In the genomic region with DNA sequence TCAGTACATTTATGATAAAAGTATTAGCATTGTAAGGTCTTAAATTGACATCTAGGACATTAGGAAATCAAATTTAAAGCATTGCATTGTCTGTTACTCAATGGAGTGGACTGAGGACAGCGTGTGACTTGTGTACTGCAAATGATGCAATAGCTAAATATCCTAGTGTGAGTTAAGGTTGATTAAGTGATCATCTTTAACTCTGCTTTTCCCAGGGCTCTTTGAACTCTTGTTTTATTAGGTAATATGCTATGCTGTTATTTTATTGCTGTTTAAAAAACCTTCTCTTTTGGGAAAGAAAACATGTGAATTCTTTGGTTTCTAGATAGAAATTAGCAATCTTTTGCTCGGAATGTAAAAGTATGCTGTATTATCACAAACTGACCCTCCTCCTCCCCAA, we compare ENCODE assay signal across 13 cellular contexts. TPM values are rescaled to one million over a fixed set of nuclear protein-coding genes. Genes with fewer than 3 reads are reported as not detected.
A peak's percentile ranks its signal among the peaks of the same experiment; 100 is the strongest.
DNase-seq lines count a peak whose midpoint lies in the region; ATAC-seq, FAIRE-seq and TF ChIP-seq lines count a peak whose summit lies in the region.
"Had no signal": no experiment of that assay in that cellular context is flagged by ENCODE, and none has a peak within 500 bp of the region (broad histone marks: within the 10 kb centered on the region; RNA-seq: fewer than 3 reads in every experiment).

No MANE protein-coding gene starts in this region.

- intact Hi-C loops in right cardiac atrium (cut with DNase I) = no loop called here
- intact Hi-C loops in mucosa of descending colon (cut with DNase I, micrococcal nuclease) = no loop called here
- intact Hi-C loops in CD14-positive monocyte (cut with micrococcal nuclease) = no loop called here

- peaks cover 92% of the 10 kb centered on the region for H3K4me1 Mint-ChIP-seq in brain
- H3K4me1 Mint-ChIP-seq in naive thymus-derived CD8-positive, alpha-beta T cell = peaks cover 0 to 3% (median 0%) of the 10 kb centered on the region in 4 donors
- H3K4me1 Mint-ChIP-seq in CD14-positive monocyte = peaks cover 11% of the 10 kb centered on the region
- H3K4me1 Mint-ChIP-seq: activated CD4-positive, alpha-beta memory T cell treated with anti-CD3 and anti-CD28 coated beads, Interleukin-2, amount 10 ng/mL, durations not matched to agents 7 days and 5 days had no signal

- H3K36me3 Mint-ChIP-seq in brain (peaks cover under 1% of the 10 kb centered on the region), CD14-positive monocyte (no peaks in the 10 kb centered on the region)
- peaks cover 0 to 1% (median 0%) of the 10 kb centered on the region in 3 donors for H3K36me3 Mint-ChIP-seq in naive thymus-derived CD8-positive, alpha-beta T cell

- H3K36me3 ChIP-seq in Karpas-422 (ENCODE audit: insufficient read depth, low read length) = no peaks in the 10 kb centered on the region
- no peaks in the 10 kb centered on the region for H3K36me3 ChIP-seq in small intestine (ENCODE audit: control insufficient read depth in 2 of 2, insufficient read depth in 2 of 2, low read length in 2 of 2)
- no peaks in the 10 kb centered on the region for H3K36me3 ChIP-seq in mucosa of descending colon (ENCODE audit: low read depth)
- H3K36me3 ChIP-seq: cardiac muscle cell had no signal

- H3K9me3 ChIP-seq in Karpas-422 (ENCODE audit: low read length) = no peaks in the 10 kb centered on the region
- H3K9me3 ChIP-seq in right cardiac atrium (ENCODE audit: control insufficient read depth, low read length) = no peaks in the 10 kb centered on the region
- no peaks in the 10 kb centered on the region for H3K9me3 ChIP-seq in small intestine (ENCODE audit: control insufficient read depth, low read depth)
- H3K9me3 ChIP-seq in mucosa of descending colon = no peaks in the 10 kb centered on the region

- no peaks in the 10 kb centered on the region for H3K9me2 ChIP-seq in Karpas-422 (replicated peaks; ENCODE audit: insufficient read depth, low read length)

- H3K27ac ChIP-seq in Karpas-422 (ENCODE audit: low read length) = peak overlapping the region; percentile 58; the same call in 1 of the 2 replicates
- no peak overlapping the region for H3K27ac ChIP-seq in right cardiac atrium (ENCODE audit: low read length)
- H3K27ac ChIP-seq in small intestine (ENCODE audit: low read depth in 1 of 2, low read length in 1 of 2) = no peak overlapping the region
- H3K27ac ChIP-seq: cardiac muscle cell had no signal

- H3K79me2 ChIP-seq in Karpas-422 (ENCODE audit: low read length) = peaks cover 75% of the 10 kb centered on the region

- H3K4me3 Mint-ChIP-seq in brain (peak overlapping the region; percentile 28 to 75 (median 73)), CD14-positive monocyte (no peak overlapping the region)
- H3K4me3 Mint-ChIP-seq in naive thymus-derived CD8-positive, alpha-beta T cell = no peak overlapping the region
- H3K4me3 Mint-ChIP-seq: activated CD4-positive, alpha-beta memory T cell treated with anti-CD3 and anti-CD28 coated beads, Interleukin-2, amount 10 ng/mL, durations not matched to agents 7 days and 5 days had no signal

- POLR2A ChIA-PET in naive thymus-derived CD8-positive, alpha-beta T cell (lab: Charles Lee) = no interaction called here

- peak overlapping the region; percentile 37 to 72 (median 58) for H3K27ac Mint-ChIP-seq in brain
- H3K27ac Mint-ChIP-seq in naive thymus-derived CD8-positive, alpha-beta T cell = no peak overlapping the region
- H3K27ac Mint-ChIP-seq in CD14-positive monocyte = no peak overlapping the region
- H3K27ac Mint-ChIP-seq: activated CD4-positive, alpha-beta memory T cell treated with anti-CD3 and anti-CD28 coated beads, Interleukin-2, amount 10 ng/mL, durations not matched to agents 7 days and 5 days had no signal

- H3K4me2 ChIP-seq in Karpas-422 (ENCODE audit: low read depth, low read length, poor library complexity, severe bottlenecking) = peak overlapping the region; percentile 56

- H4K20me1 ChIP-seq in Karpas-422 (ENCODE audit: insufficient read depth, low read depth, low read length) = no peaks in the 10 kb centered on the region

- no peak for DNase-seq in Karpas-422
- no peak for DNase-seq in right cardiac atrium
- peak; percentile 60 for DNase-seq in small intestine
- DNase-seq in NCI-H1092 (lab: John Stamatoyannopoulos, UW) = no peak
- DNase-seq in mucosa of descending colon = no peak
- no peak for DNase-seq in naive thymus-derived CD8-positive, alpha-beta T cell
- no peak for DNase-seq in CD14-positive monocyte (ENCODE audit: low spot score)
- DNase-seq: activated CD4-positive, alpha-beta memory T cell treated with anti-CD3 and anti-CD28 coated beads, Interleukin-2, amount 10 ng/mL, durations not matched to agents 7 days and 5 days; DND-41; islet precursor cell; Kasumi-1 had no signal

- H3K4me1 ChIP-seq in Karpas-422 (ENCODE audit: low read length) = peaks cover 63% of the 10 kb centered on the region
- H3K4me1 ChIP-seq in right cardiac atrium (ENCODE audit: control insufficient read depth, insufficient read depth, low read length) = peaks cover 4% of the 10 kb centered on the region
- H3K4me1 ChIP-seq in small intestine (ENCODE audit: control insufficient read depth in 2 of 2, insufficient read depth in 1 of 2, low read depth in 1 of 2, low read length in 1 of 2) = no peaks in the 10 kb centered on the region
- H3K4me1 ChIP-seq in mucosa of descending colon (ENCODE audit: low read depth) = peaks cover 8% of the 10 kb centered on the region

- FAIRE-seq in small intestine (lab: Jason Lieb, UNC) = no peak

- no peak overlapping the region for H2AFZ ChIP-seq in Karpas-422 (ENCODE audit: low read length)

- WGBS in right cardiac atrium = 20% methylated on average over 2 of the region's 2 CpGs
- 56 to 60% (median 59%) methylated on average over 2 of the region's 2 CpGs for WGBS in small intestine, 3 donors

- H3K4me3 ChIP-seq in Karpas-422 (ENCODE audit: low read length) = peak overlapping the region; percentile 35; the same call in 1 of the 2 replicates
- H3K4me3 ChIP-seq in right cardiac atrium (ENCODE audit: low read length) = peak overlapping the region; percentile 76
- H3K4me3 ChIP-seq in small intestine (ENCODE audit: low read depth in 1 of 2, low read length in 2 of 2) = no peak overlapping the region
- H3K4me3 ChIP-seq in mucosa of descending colon = no peak overlapping the region
- H3K4me3 ChIP-seq: cardiac muscle cell had no signal

- no peaks in the 10 kb centered on the region for H3K9me3 Mint-ChIP-seq in brain
- no peaks in the 10 kb centered on the region for H3K9me3 Mint-ChIP-seq in naive thymus-derived CD8-positive, alpha-beta T cell
- no peaks in the 10 kb centered on the region for H3K9me3 Mint-ChIP-seq in CD14-positive monocyte
- H3K9me3 Mint-ChIP-seq: activated CD4-positive, alpha-beta memory T cell treated with anti-CD3 and anti-CD28 coated beads, Interleukin-2, amount 10 ng/mL, durations not matched to agents 7 days and 5 days had no signal

- ATAC-seq in right cardiac atrium = peak; percentile 79
- no peak for ATAC-seq in mucosa of descending colon
- no peak for ATAC-seq in naive thymus-derived CD8-positive, alpha-beta T cell

- TF ChIP-seq CTCF in brain (conservative IDR thresholded peaks at IDR 0.05) (no peak), mucosa of descending colon (IDR thresholded peaks at IDR 0.05) (no peak), CD14-positive monocyte (IDR thresholded peaks at IDR 0.05) (no peak)

- H3K27me3 ChIP-seq in Karpas-422 (ENCODE audit: low read length) = no peaks in the 10 kb centered on the region
- no peaks in the 10 kb centered on the region for H3K27me3 ChIP-seq in right cardiac atrium (ENCODE audit: control insufficient read depth, insufficient read depth)
- H3K27me3 ChIP-seq in small intestine (ENCODE audit: control insufficient read depth in 2 of 2, insufficient read depth in 2 of 2, low read length in 2 of 2) = no peaks in the 10 kb centered on the region
- H3K27me3 ChIP-seq: cardiac muscle cell had no signal

- H3K27me3 Mint-ChIP-seq in brain (no peaks in the 10 kb centered on the region), CD14-positive monocyte (ENCODE audit: low read depth in 3 of 3) (no peaks in the 10 kb centered on the region)
- no peaks in the 10 kb centered on the region for H3K27me3 Mint-ChIP-seq in naive thymus-derived CD8-positive, alpha-beta T cell
- H3K27me3 Mint-ChIP-seq: activated CD4-positive, alpha-beta memory T cell treated with anti-CD3 and anti-CD28 coated beads, Interleukin-2, amount 10 ng/mL, durations not matched to agents 7 days and 5 days had no signal

- H3K9ac ChIP-seq in Karpas-422 (ENCODE audit: low read length) = peak overlapping the region; percentile 50

RNA-seq across cellular contexts. Expression of a gene that starts 38.6 kb away (rescaled TPM):
- 15.8 and 38.3 TPM in 2 replicates for total RNA-seq in Karpas-422 (2014; rRNA removed; shearing (Covaris generic); ENCODE audit: low replicate concordance)
- polyA plus RNA-seq in brain (ENCODE audit: insufficient read depth, low read depth, low replicate concordance) (4.1 TPM), right cardiac atrium (15.9 TPM), small intestine (1 to 10 TPM; 1.6 to 9.7 (median 2.5) TPM), CD14-positive monocyte (1 to 10 TPM; 1.4 to 5.3 TPM)
- total RNA-seq in right cardiac atrium (100 to 1,000 TPM; 108 to 127 (median 113) TPM), mucosa of descending colon (100 to 1,000 TPM in 1 of 3 donors, 10 to 100 TPM in 2; 46.4 to 145 (median 51.1) TPM)
- 1 to 10 TPM; 6.3 to 7.1 TPM for total RNA-seq in naive thymus-derived CD8-positive, alpha-beta T cell
- polyA plus RNA-seq in naive thymus-derived CD8-positive, alpha-beta T cell = 1 to 10 TPM; 7.4 to 7.8 (median 7.6) TPM

Comparison
In these comparisons a context has a peak if more than half of its experiments do, and no peak if none do; other contexts are left out.
1. H3K4me3 ChIP-seq: peak in Karpas-422 (single experiment) and right cardiac atrium (single experiment); none in small intestine (0 of 2) and mucosa of descending colon (single experiment).
2. H3K27ac Mint-ChIP-seq: peak in brain (5 of 5); none in naive thymus-derived CD8-positive, alpha-beta T cell (0 of 10) and CD14-positive monocyte (0 of 7).
3. H3K4me3 Mint-ChIP-seq: peak in brain (5 of 5); none in naive thymus-derived CD8-positive, alpha-beta T cell (0 of 10) and CD14-positive monocyte (0 of 2).
4. ATAC-seq: peak in right cardiac atrium (2 of 2); none in mucosa of descending colon (single experiment) and naive thymus-derived CD8-positive, alpha-beta T cell (0 of 2).